22 cellular contexts compared by ENCODE assay signal in the genomic region with DNA sequence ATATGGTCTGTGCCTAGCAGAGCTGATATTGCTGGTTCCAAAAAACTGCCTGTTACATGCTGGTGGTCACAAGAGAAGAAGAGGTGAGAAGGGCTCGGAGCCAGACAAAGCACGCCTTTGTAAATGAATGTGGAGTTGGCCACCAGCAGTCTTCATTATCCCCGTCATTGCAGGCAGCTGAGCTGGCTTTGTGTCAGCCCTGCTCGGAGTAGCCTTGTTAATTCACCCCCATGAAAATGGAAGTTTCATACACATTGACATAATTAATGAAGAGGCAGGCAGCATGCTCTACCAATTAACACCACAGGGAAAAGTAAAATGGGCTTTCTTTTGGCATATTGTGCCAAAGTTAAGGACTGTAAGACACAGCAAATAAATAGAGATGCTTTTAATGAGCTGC.
"Had no signal": no experiment of that assay in that cellular context is flagged by ENCODE, and none has a peak within 500 bp of the region (broad histone marks: within the 10 kb centered on the region; RNA-seq: fewer than 3 reads in every experiment).

No MANE protein-coding gene starts in this region.

- H3K36me3 Mint-ChIP-seq: activated naive CD4-positive, alpha-beta T cell treated with anti-CD3 and anti-CD28 coated beads, Interleukin-2, amount 50 U/mL, for 24 hours; mesothelial cell of epicardium; stimulated activated naive B cell treated with anti-CD40 and anti-IgM and Interleukin-4, amounts not matched to agents 10 μg/mL and 1 μg/mL and 100 μg/mL, for 72 hours had no signal

- DNase-seq: activated CD4-positive, alpha-beta T cell treated with anti-CD3 and anti-CD28 coated beads, Interleukin-2, amount 10 ng/mL, durations not matched to agents 7 days and 5 days; activated CD8-positive, alpha-beta T cell treated with anti-CD3 and anti-CD28 coated beads for 36 hours; activated gamma-delta T cell treated with Interleukin-2 at 50 U/mL for 16 hours; activated T-cell treated with anti-CD3 and anti-CD28 coated beads, Interleukin-2, amount 50 U/mL, for 1 hour; body of pancreas; effector memory CD4-positive, alpha-beta T cell; foreskin keratinocyte; kidney glomerular epithelial cell; left lung; naive thymus-derived CD8-positive, alpha-beta T cell; stimulated activated CD4-positive, alpha-beta T cell treated with anti-CD3 and anti-CD28 coated beads, Interleukin-2, amount 100 ng/mL, for 48 hours; stimulated activated CD8-positive, alpha-beta memory T cell treated with anti-CD3 and anti-CD28 coated beads, Interleukin-4, amount 100 ng/mL, for 48 hours; stimulated activated naive B cell treated with anti-CD40 and anti-IgM and Interleukin-4, amounts not matched to agents 10 μg/mL and 1 μg/mL and 100 μg/mL, for 72 hours; trophoblast cell had no signal

- H3K27me3 Mint-ChIP-seq: activated CD4-positive, alpha-beta T cell treated with anti-CD3 and anti-CD28 coated beads, Interleukin-2, amount 10 ng/mL, durations not matched to agents 7 days and 5 days; activated CD8-positive, alpha-beta T cell treated with anti-CD3 and anti-CD28 coated beads for 36 hours; activated naive CD4-positive, alpha-beta T cell treated with anti-CD3 and anti-CD28 coated beads, Interleukin-2, amount 50 U/mL, for 24 hours; dendritic cell treated with granulocyte-macrophage colony-stimulating factor and Interleukin-4, amounts not matched to agents 40 ng/mL and 50 ng/mL, for 4 days; stimulated activated naive B cell treated with anti-CD40 and anti-IgM and Interleukin-4, amounts not matched to agents 10 μg/mL and 1 μg/mL and 100 μg/mL, for 72 hours had no signal

- H3K4me1 ChIP-seq: body of pancreas, foreskin keratinocyte, left lung, parathyroid adenoma had no signal

- H3K9me3 Mint-ChIP-seq: dendritic cell treated with granulocyte-macrophage colony-stimulating factor and Interleukin-4, amounts not matched to agents 40 ng/mL and 50 ng/mL, for 4 days; mesothelial cell of epicardium had no signal

- H3K4me2 ChIP-seq: hepatocyte had no signal

- H3K4me1 Mint-ChIP-seq: activated CD4-positive, alpha-beta T cell treated with anti-CD3 and anti-CD28 coated beads, Interleukin-2, amount 10 ng/mL, durations not matched to agents 7 days and 5 days; activated naive CD4-positive, alpha-beta T cell treated with anti-CD3 and anti-CD28 coated beads, Interleukin-2, amount 50 U/mL, for 24 hours; mesothelial cell of epicardium; stimulated activated naive B cell treated with anti-CD40 and anti-IgM and Interleukin-4, amounts not matched to agents 10 μg/mL and 1 μg/mL and 100 μg/mL, for 72 hours had no signal

- H3K27ac ChIP-seq: body of pancreas, foreskin keratinocyte, hepatocyte, left lung, parathyroid adenoma, VCaP had no signal

- ATAC-seq: activated CD4-positive, CD25-positive, alpha-beta regulatory T cell treated with anti-CD3 and anti-CD28 coated beads, Interleukin-2, amount 50 U/mL, for 24 hours; activated CD8-positive, alpha-beta T cell treated with anti-CD3 and anti-CD28 coated beads for 36 hours; body of pancreas; foreskin keratinocyte; left lung; naive thymus-derived CD8-positive, alpha-beta T cell; stimulated activated naive B cell treated with anti-CD40 and anti-IgM and Interleukin-4, amounts not matched to agents 10 μg/mL and 1 μg/mL and 100 μg/mL, for 72 hours had no signal

- H3K79me2 ChIP-seq: hepatocyte, parathyroid adenoma had no signal

- H3K36me3 ChIP-seq: left lung had no signal

- H3K27ac Mint-ChIP-seq: activated CD4-positive, alpha-beta T cell treated with anti-CD3 and anti-CD28 coated beads, Interleukin-2, amount 10 ng/mL, durations not matched to agents 7 days and 5 days; activated CD8-positive, alpha-beta T cell treated with anti-CD3 and anti-CD28 coated beads for 36 hours; activated naive CD4-positive, alpha-beta T cell treated with anti-CD3 and anti-CD28 coated beads, Interleukin-2, amount 50 U/mL, for 24 hours; dendritic cell treated with granulocyte-macrophage colony-stimulating factor and Interleukin-4, amounts not matched to agents 40 ng/mL and 50 ng/mL, for 4 days; mesothelial cell of epicardium; naive thymus-derived CD8-positive, alpha-beta T cell; stimulated activated naive B cell treated with anti-CD40 and anti-IgM and Interleukin-4, amounts not matched to agents 10 μg/mL and 1 μg/mL and 100 μg/mL, for 72 hours had no signal

- H3K27me3 ChIP-seq: body of pancreas, foreskin keratinocyte, hepatocyte, left lung had no signal

- H3K9me3 ChIP-seq: body of pancreas had no signal

- H3K4me3 Mint-ChIP-seq: activated CD4-positive, alpha-beta T cell treated with anti-CD3 and anti-CD28 coated beads, Interleukin-2, amount 10 ng/mL, durations not matched to agents 7 days and 5 days; activated CD8-positive, alpha-beta T cell treated with anti-CD3 and anti-CD28 coated beads for 36 hours; activated naive CD4-positive, alpha-beta T cell treated with anti-CD3 and anti-CD28 coated beads, Interleukin-2, amount 50 U/mL, for 24 hours; dendritic cell treated with granulocyte-macrophage colony-stimulating factor and Interleukin-4, amounts not matched to agents 40 ng/mL and 50 ng/mL, for 4 days; mesothelial cell of epicardium; naive thymus-derived CD8-positive, alpha-beta T cell; stimulated activated naive B cell treated with anti-CD40 and anti-IgM and Interleukin-4, amounts not matched to agents 10 μg/mL and 1 μg/mL and 100 μg/mL, for 72 hours had no signal

- H3K4me3 ChIP-seq: body of pancreas, hepatocyte, left lung, lung had no signal

- H3K9ac ChIP-seq: parathyroid adenoma had no signal

- H2AFZ ChIP-seq: hepatocyte, parathyroid adenoma had no signal
